In the genomic region with DNA sequence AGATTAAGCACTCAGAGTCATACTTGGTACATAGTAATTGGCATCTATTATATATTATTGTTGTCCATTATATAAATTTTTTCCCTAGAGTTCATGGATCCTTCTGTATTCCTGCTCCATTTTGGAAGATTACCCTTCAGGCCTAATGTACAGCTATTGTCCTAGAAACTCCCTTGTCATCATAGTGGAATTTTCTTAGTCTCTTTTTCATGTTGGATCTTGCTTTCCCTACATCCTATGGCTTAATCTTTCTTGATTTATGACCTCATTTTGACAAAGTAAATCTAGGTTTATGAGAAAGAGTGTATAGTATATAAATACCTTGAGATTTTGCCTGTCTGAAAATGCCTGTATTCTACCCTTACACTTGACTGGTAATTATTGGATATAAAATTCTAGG, we compare ENCODE assay signal across 23 cellular contexts. TPM values are rescaled to one million over a fixed set of nuclear protein-coding genes. Genes with fewer than 3 reads are reported as not detected.
A peak's percentile ranks its signal among the peaks of the same experiment; 100 is the strongest.
DNase-seq lines count a peak whose midpoint lies in the region; ATAC-seq, FAIRE-seq and TF ChIP-seq lines count a peak whose summit lies in the region.
"Had no signal": no experiment of that assay in that cellular context is flagged by ENCODE, and none has a peak within 500 bp of the region (broad histone marks: within the 10 kb centered on the region; RNA-seq: fewer than 3 reads in every experiment).

No MANE protein-coding gene starts in this region.

- DNase-seq in mammary epithelial cell (peak; percentile 31), breast epithelium (ENCODE audit: low spot score in 2 of 2) (no peak), endothelial cell of umbilical vein (ENCODE audit: low read depth, low spot score) (no peak), smooth muscle cell (lab: John Stamatoyannopoulos, UW; ENCODE audit: unreplicated experiment) (no peak), cardiac septum (ENCODE audit: low spot score) (no peak), ovary (no peak), NCI-H1092 treated with DMSO at 0.1 percent for 48 hours (lab: John Stamatoyannopoulos, UW) (no peak)
- DNase-seq: Caco-2; CD4-positive, CD25-positive, alpha-beta regulatory T cell; CD8-positive, alpha-beta T cell; DMS153; DND-41; GOT3; HFFc6 had no signal

- H3K9me3 ChIP-seq in mammary epithelial cell (replicated peaks; ENCODE audit: insufficient read depth, low read length) (no peaks in the 10 kb centered on the region), breast epithelium (no peaks in the 10 kb centered on the region), endothelial cell of umbilical vein (replicated peaks; ENCODE audit: control insufficient read depth, insufficient read depth, low read length) (no peaks in the 10 kb centered on the region), smooth muscle cell (replicated peaks; ENCODE audit: low read depth) (no peaks in the 10 kb centered on the region), ovary (no peaks in the 10 kb centered on the region)
- H3K9me3 ChIP-seq: Caco-2, HAP-1 had no signal

- H2AFZ ChIP-seq in mammary epithelial cell (ENCODE audit: low read depth, low read length): no peak overlapping the region
- H2AFZ ChIP-seq in endothelial cell of umbilical vein (ENCODE audit: low read depth, low read length): no peak overlapping the region
- H2AFZ ChIP-seq in smooth muscle cell (ENCODE audit: low read depth): no peak overlapping the region

- FAIRE-seq in endothelial cell of umbilical vein (lab: Jason Lieb, UNC): peak; percentile 61
- FAIRE-seq: A204.1, G401.6, GM12892, H54 had no signal

- H3K36me3 ChIP-seq in mammary epithelial cell (ENCODE audit: insufficient read depth, low read length) (no peaks in the 10 kb centered on the region), breast epithelium (no peaks in the 10 kb centered on the region), endothelial cell of umbilical vein (ENCODE audit: control insufficient read depth in 2 of 2, extremely low read depth in 1 of 2, insufficient read depth in 2 of 2, low read length in 2 of 2) (no peaks in the 10 kb centered on the region), smooth muscle cell (ENCODE audit: low read depth) (no peaks in the 10 kb centered on the region), ovary (no peaks in the 10 kb centered on the region)
- H3K36me3 ChIP-seq: BLaER1, HAP-1 had no signal

- POLR2A ChIA-PET in endothelial cell of umbilical vein (lab: Charles Lee): no interaction called here

- H3K27me3 ChIP-seq in mammary epithelial cell (ENCODE audit: insufficient read depth, low read length) (no peaks in the 10 kb centered on the region), breast epithelium (peaks cover 0 to 10% of the 10 kb centered on the region in 2 donors), endothelial cell of umbilical vein (ENCODE audit: control insufficient read depth in 2 of 2, insufficient read depth in 2 of 2, low read length in 2 of 2) (no peaks in the 10 kb centered on the region), smooth muscle cell (ENCODE audit: low read depth) (no peaks in the 10 kb centered on the region), ovary (no peaks in the 10 kb centered on the region)
- H3K27me3 ChIP-seq: BLaER1 had no signal

- no TSS peak for BruUV-seq in mammary epithelial cell (replicated peaks; lab: Mats Ljungman, UMichigan)
- no TSS peak for BruUV-seq in endothelial cell of umbilical vein (replicated peaks; lab: Mats Ljungman, UMichigan)

- peak; percentile 70 for ATAC-seq in esophagus mucosa
- ATAC-seq: CD8-positive, alpha-beta T cell had no signal

- dilution Hi-C loops in mammary epithelial cell (cut with HindIII; ENCODE audit: low sequenced_read_pairs) (no loop called here), endothelial cell of umbilical vein (cut with MboI; ENCODE audit: extremely low pct_ligation_motif_present, low sequenced_read_pairs) (no loop called here)

- no peak overlapping the region for H3K4me2 ChIP-seq in mammary epithelial cell (ENCODE audit: insufficient read depth, low read depth, low read length)
- no peak overlapping the region for H3K4me2 ChIP-seq in endothelial cell of umbilical vein (ENCODE audit: insufficient read depth, low read length)
- no peak overlapping the region for H3K4me2 ChIP-seq in smooth muscle cell
- H3K4me2 ChIP-seq: BLaER1 had no signal

- intact Hi-C loops in mammary epithelial cell (cut with micrococcal nuclease): no loop called here
- intact Hi-C loops in breast epithelium (cut with DNase I; ENCODE audit: low total_unique reads): no loop called here
- intact Hi-C loops in endothelial cell of umbilical vein (cut with micrococcal nuclease): no loop called here
- intact Hi-C loops in cardiac septum (cut with DNase I): no loop called here
- intact Hi-C loops in ovary (cut with DNase I): no loop called here

- H3K4me1 ChIP-seq in mammary epithelial cell (ENCODE audit: insufficient read depth, low read length) (no peaks in the 10 kb centered on the region), breast epithelium (no peaks in the 10 kb centered on the region), endothelial cell of umbilical vein (ENCODE audit: control insufficient read depth, extremely low read depth, insufficient read depth, low read length) (no peaks in the 10 kb centered on the region), smooth muscle cell (ENCODE audit: low read depth) (no peaks in the 10 kb centered on the region), ovary (ENCODE audit: insufficient read depth) (no peaks in the 10 kb centered on the region)
- H3K4me1 ChIP-seq: BLaER1, Caco-2, HAP-1 had no signal

- TF ChIP-seq CTCF in mammary epithelial cell (conservative IDR thresholded peaks at IDR 0.05 in 1 of 2, IDR thresholded peaks at IDR 0.05 in 1 of 2; ENCODE audit: extremely low read depth in 1 of 2, insufficient read depth in 1 of 2, low read depth in 1 of 2, low read length in 2 of 2): no peak
- no peak for TF ChIP-seq CTCF in breast epithelium (IDR thresholded peaks at IDR 0.05)
- no peak for TF ChIP-seq CTCF in endothelial cell of umbilical vein (IDR thresholded peaks at IDR 0.05; ENCODE audit: extremely low read depth in 1 of 2, insufficient read depth in 1 of 2, low read depth in 1 of 2, low read length in 2 of 2)
- no peak for TF ChIP-seq CTCF in smooth muscle cell (IDR thresholded peaks at IDR 0.05; ENCODE audit: borderline replicate concordance, insufficient read depth, poor library complexity, severe bottlenecking)
- no peak for TF ChIP-seq CTCF in ovary (IDR thresholded peaks at IDR 0.05)

- no peaks in the 10 kb centered on the region for H4K20me1 ChIP-seq in mammary epithelial cell (ENCODE audit: insufficient read depth, low read length)
- H4K20me1 ChIP-seq in endothelial cell of umbilical vein (replicated peaks; ENCODE audit: control insufficient read depth, extremely low read depth, insufficient read depth, low read length): no peaks in the 10 kb centered on the region
- no peaks in the 10 kb centered on the region for H4K20me1 ChIP-seq in smooth muscle cell (ENCODE audit: low read depth)
- H4K20me1 ChIP-seq: BLaER1 had no signal

- H3F3A ChIP-seq in smooth muscle cell (ENCODE audit: low read depth): no peaks in the 10 kb centered on the region

- no peak overlapping the region for H3K4me3 ChIP-seq in mammary epithelial cell (replicated peaks in 1 of 3; ENCODE audit: insufficient read depth in 1 of 3, low read depth in 2 of 3, low read length in 3 of 3)
- H3K4me3 ChIP-seq in breast epithelium: no peak overlapping the region
- H3K4me3 ChIP-seq in endothelial cell of umbilical vein (replicated peaks in 1 of 3; ENCODE audit: insufficient read depth in 1 of 3, low read depth in 1 of 3, low read length in 3 of 3): no peak overlapping the region
- H3K4me3 ChIP-seq in smooth muscle cell: no peak overlapping the region
- no peak overlapping the region for H3K4me3 ChIP-seq in ovary
- H3K4me3 ChIP-seq: BLaER1, HAP-1 had no signal

- TF ChIP-seq POLR2A in breast epithelium (IDR thresholded peaks at IDR 0.05) (no peak), endothelial cell of umbilical vein (IDR thresholded peaks at IDR 0.05; ENCODE audit: low read depth, low read length) (no peak), ovary (IDR thresholded peaks at IDR 0.05) (no peak)

- in situ Hi-C loops in mammary epithelial cell (cut with MboI; ENCODE audit: low sequenced_read_pairs in 2 of 2): no loop called here

- no peaks in the 10 kb centered on the region for H3K9me1 ChIP-seq in endothelial cell of umbilical vein (replicated peaks; ENCODE audit: control insufficient read depth, extremely low read depth, insufficient read depth, low read length)

- H3K9ac ChIP-seq in mammary epithelial cell (ENCODE audit: insufficient read depth, low read length) (no peak overlapping the region), endothelial cell of umbilical vein (replicated peaks; ENCODE audit: extremely low read depth, insufficient read depth, low read length) (no peak overlapping the region), smooth muscle cell (ENCODE audit: low read depth) (no peak overlapping the region)
- H3K9ac ChIP-seq: BLaER1 had no signal

- CTCF ChIA-PET in mammary epithelial cell (lab: Charles Lee; ENCODE audit: low non-redundant PET): no interaction called here
- CTCF ChIA-PET in endothelial cell of umbilical vein (lab: Charles Lee): no interaction called here

- no peak for TF ChIP-seq EP300 in ovary (IDR thresholded peaks at IDR 0.05)

- H3K79me2 ChIP-seq in mammary epithelial cell (ENCODE audit: insufficient read depth, low read length): no peaks in the 10 kb centered on the region
- H3K79me2 ChIP-seq in endothelial cell of umbilical vein (ENCODE audit: control insufficient read depth, insufficient read depth, low read length): no peaks in the 10 kb centered on the region
- H3K79me2 ChIP-seq in smooth muscle cell (ENCODE audit: low read depth): no peaks in the 10 kb centered on the region

- H3K27ac ChIP-seq in mammary epithelial cell (ENCODE audit: insufficient read depth, low read depth, low read length): no peak overlapping the region
- no peak overlapping the region for H3K27ac ChIP-seq in breast epithelium
- H3K27ac ChIP-seq in endothelial cell of umbilical vein (ENCODE audit: insufficient read depth, low read depth, low read length): no peak overlapping the region
- H3K27ac ChIP-seq in smooth muscle cell (ENCODE audit: low read depth): peak overlapping the region; percentile 19
- no peak overlapping the region for H3K27ac ChIP-seq in ovary
- H3K27ac ChIP-seq: 22Rv1, BLaER1, C4-2B had no signal

RNA-seq across cellular contexts. Expression of a gene that starts 22.1 kb away (rescaled TPM):
- total RNA-seq in mammary epithelial cell: 1 to 10 TPM; 1.8 to 3.5 TPM
- polyA plus RNA-seq in mammary epithelial cell: 0.16 TPM
- polyA minus RNA-seq in mammary epithelial cell: not detected
- total RNA-seq in breast epithelium: 10 to 100 TPM in 2 of 3 donors, 1 to 10 TPM in 1; 7.7 to 20.3 (median 11.8) TPM
- total RNA-seq in endothelial cell of umbilical vein: 17.6 and 19.9 TPM in 2 replicates
- 3.8 and 4.7 TPM in 2 replicates for polyA plus RNA-seq in endothelial cell of umbilical vein
- 4.6 and 5.8 TPM in 2 replicates for polyA plus RNA-seq in endothelial cell of umbilical vein (2011; cell fraction: cytosol; rRNA removed)
- 39.3 and 44.8 TPM in 2 replicates for polyA plus RNA-seq in endothelial cell of umbilical vein (2011; cell fraction: nucleus; rRNA removed)
- polyA plus RNA-seq in endothelial cell of umbilical vein (2012): 8.1 and 12.4 TPM in 2 replicates
- 10.5 and 12.6 TPM in 2 replicates for polyA minus RNA-seq in endothelial cell of umbilical vein
- not detected for polyA minus RNA-seq in endothelial cell of umbilical vein (2011; cell fraction: cytosol; rRNA and poly(A)+ RNA removed)
- polyA minus RNA-seq in endothelial cell of umbilical vein (2011; cell fraction: nucleus; rRNA and poly(A)+ RNA removed): 12.8 and 16.1 TPM in 2 replicates
- total RNA-seq in esophagus mucosa: 3.1 TPM
- 3.7 and 6.8 TPM in 2 replicates for total RNA-seq in smooth muscle cell
- polyA plus RNA-seq in smooth muscle cell: 4.5 and 4.8 TPM in 2 replicates
- total RNA-seq in cardiac septum: 7.4 TPM
- total RNA-seq in ovary: 10 to 100 TPM; 17.3 to 47.5 (median 32.0) TPM
- 10 to 100 TPM; 18.8 to 19.3 TPM for polyA plus RNA-seq in ovary

RNA-seq across cellular contexts. Expression of a gene that starts 43.0 kb away (rescaled TPM):
- total RNA-seq in mammary epithelial cell: 10 to 100 TPM; 13.8 to 22.0 TPM
- 8.8 TPM for polyA plus RNA-seq in mammary epithelial cell
- polyA minus RNA-seq in mammary epithelial cell: 7.9 TPM
- total RNA-seq in breast epithelium: 10 to 100 TPM; 28.5 to 43.4 (median 36.9) TPM
- 19.9 and 22.4 TPM in 2 replicates for total RNA-seq in endothelial cell of umbilical vein
- 8.8 and 11.0 TPM in 2 replicates for polyA plus RNA-seq in endothelial cell of umbilical vein
- 11.2 and 12.6 TPM in 2 replicates for polyA plus RNA-seq in endothelial cell of umbilical vein (2011; cell fraction: cytosol; rRNA removed)
- 22.7 and 28.0 TPM in 2 replicates for polyA plus RNA-seq in endothelial cell of umbilical vein (2011; cell fraction: nucleus; rRNA removed)
- 19.7 and 21.4 TPM in 2 replicates for polyA plus RNA-seq in endothelial cell of umbilical vein (2012)
- polyA minus RNA-seq in endothelial cell of umbilical vein: 16.1 and 16.8 TPM in 2 replicates
- not detected for polyA minus RNA-seq in endothelial cell of umbilical vein (2011; cell fraction: cytosol; rRNA and poly(A)+ RNA removed)
- 6.9 and 7.1 TPM in 2 replicates for polyA minus RNA-seq in endothelial cell of umbilical vein (2011; cell fraction: nucleus; rRNA and poly(A)+ RNA removed)
- 3.0 TPM for total RNA-seq in esophagus mucosa
- total RNA-seq in smooth muscle cell: 40.7 and 47.5 TPM in 2 replicates
- polyA plus RNA-seq in smooth muscle cell: 28.9 and 35.4 TPM in 2 replicates
- total RNA-seq in cardiac septum: 33.2 TPM
- 10 to 100 TPM; 33.7 to 58.2 (median 48.0) TPM for total RNA-seq in ovary
- polyA plus RNA-seq in ovary: 10 to 100 TPM; 53.8 TPM
- total RNA-seq: Caco-2 had no signal
